Comparison of ENCODE assay signal across 1 cellular context in the genomic region with DNA sequence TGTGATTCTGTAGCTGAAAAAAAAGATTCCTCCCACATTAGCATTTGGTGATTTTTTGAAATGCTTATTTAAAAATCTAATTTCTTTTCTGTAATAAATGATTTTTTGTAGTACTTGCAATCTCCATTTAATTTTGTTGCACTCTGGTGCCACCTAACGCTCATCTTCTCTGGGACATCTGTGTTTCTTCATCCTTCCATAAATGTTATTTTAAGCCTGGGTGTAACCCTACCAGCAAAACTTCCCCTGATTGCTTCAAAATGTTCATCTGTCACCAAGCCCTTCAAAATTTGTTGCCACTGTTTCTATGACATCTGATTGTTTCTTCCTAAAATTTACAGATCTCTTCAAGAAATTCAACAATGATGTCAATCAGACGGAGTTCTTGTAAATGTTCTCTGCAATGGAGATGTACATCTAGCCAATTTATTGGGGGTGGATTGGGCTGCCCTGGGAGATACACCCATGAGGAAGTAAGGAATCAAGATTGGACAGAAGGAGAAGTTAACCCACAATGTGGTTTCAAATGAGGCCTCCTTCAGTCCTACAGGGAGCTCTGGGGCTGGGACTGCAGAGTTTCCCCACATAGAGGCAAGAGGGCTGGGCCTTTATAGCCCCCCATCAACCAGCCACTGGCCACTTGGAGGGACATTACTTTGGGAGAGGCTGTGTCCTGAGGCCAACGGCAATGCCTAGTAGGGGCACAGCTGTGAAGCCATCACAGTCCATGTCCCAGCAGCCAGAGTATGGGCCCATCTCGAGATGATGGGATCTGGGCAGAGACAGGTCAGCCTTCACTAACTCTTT.
TF ChIP-seq lines count a peak whose summit lies in the region.

No MANE protein-coding gene starts in this region.

TF ChIP-seq in GM12878, 131 proteins besides CTCF, POLR2A, EP300 and RAD21 (continued from another document):
- TF ChIP-seq SMC3 (IDR thresholded peaks at IDR 0.05; ENCODE audit: borderline replicate concordance, low read length), result peak; percentile 53; the same call in 1 of the 2 replicates
